ENCODE assay signal across 8 cellular contexts in the genomic region with DNA sequence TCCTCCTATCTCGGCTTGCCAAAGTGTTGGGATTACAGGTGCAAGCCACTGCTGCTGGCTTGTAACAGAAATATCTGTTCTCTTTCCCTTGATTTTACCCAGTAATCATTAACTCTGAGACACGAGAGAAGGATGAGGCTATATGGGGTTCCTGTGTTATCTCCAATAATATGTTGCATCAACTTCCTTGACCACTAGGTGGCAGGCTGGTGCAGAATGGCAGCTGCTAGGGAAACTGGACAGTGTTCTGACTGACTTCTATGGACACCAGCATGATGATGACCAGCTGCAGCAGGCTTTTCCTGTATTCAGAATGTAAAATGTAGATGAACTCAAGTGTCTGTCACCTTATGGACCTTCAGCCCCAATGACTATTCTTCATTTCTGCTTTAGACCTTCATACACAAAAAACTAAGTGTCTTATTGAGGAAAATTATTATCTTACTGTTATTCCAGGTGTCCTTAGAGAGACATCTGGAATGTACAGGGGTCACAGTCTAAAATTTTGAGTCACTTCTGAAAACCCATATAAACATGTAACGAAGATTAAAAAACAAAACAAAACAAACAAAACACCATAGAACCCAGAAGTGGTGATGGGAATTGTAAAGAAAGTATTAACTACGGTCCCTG. TPM values are rescaled to one million over a fixed set of nuclear protein-coding genes. Genes with fewer than 3 reads are reported as not detected.
A peak's percentile ranks its signal among the peaks of the same experiment; 100 is the strongest.
DNase-seq lines count a peak whose midpoint lies in the region; ATAC-seq lines count a peak whose summit lies in the region.

No MANE protein-coding gene starts in this region.

- POLR2A ChIA-PET in activated CD4-positive, alpha-beta memory T cell treated with anti-CD3 and anti-CD28 coated beads for 36 hours (lab: Charles Lee): no interaction called here

- intact Hi-C loops in activated CD4-positive, alpha-beta memory T cell treated with anti-CD3 and anti-CD28 coated beads for 36 hours (cut with micrococcal nuclease): loop anchor here (1.0 to 10.0 kb wide), 3 partner anchors 58 to 1532 kb away; partner anchors contain the start of gene COL12A1

- no peaks in the 10 kb centered on the region for H3K36me3 ChIP-seq in CD4-positive, CD25-positive, alpha-beta regulatory T cell (ENCODE audit: control insufficient read depth, insufficient read depth, low read length)
- no peaks in the 10 kb centered on the region for H3K36me3 ChIP-seq in effector memory CD4-positive, alpha-beta T cell (ENCODE audit: control insufficient read depth, insufficient read depth, low read length)

- peaks cover 29% of the 10 kb centered on the region for H3K27me3 Mint-ChIP-seq in CD4-positive, CD25-positive, alpha-beta regulatory T cell
- H3K27me3 Mint-ChIP-seq in activated CD4-positive, alpha-beta memory T cell treated with anti-CD3 and anti-CD28 coated beads for 36 hours: peaks cover 8% of the 10 kb centered on the region

- no peak overlapping the region for H3K27ac ChIP-seq in CD4-positive, CD25-positive, alpha-beta regulatory T cell (ENCODE audit: insufficient read depth, low read length, poor library complexity, severe bottlenecking)
- H3K27ac ChIP-seq in effector memory CD4-positive, alpha-beta T cell (ENCODE audit: insufficient read depth, low read length, poor library complexity, severe bottlenecking): no peak overlapping the region

- no peaks in the 10 kb centered on the region for H3K4me1 ChIP-seq in CD4-positive, CD25-positive, alpha-beta regulatory T cell (ENCODE audit: control insufficient read depth, insufficient read depth, low read length, poor library complexity, severe bottlenecking)
- H3K4me1 ChIP-seq in effector memory CD4-positive, alpha-beta T cell (ENCODE audit: control insufficient read depth, insufficient read depth, low read length, poor library complexity, severe bottlenecking): no peaks in the 10 kb centered on the region

- no peak overlapping the region for H3K4me3 Mint-ChIP-seq in CD4-positive, CD25-positive, alpha-beta regulatory T cell
- no peak overlapping the region for H3K4me3 Mint-ChIP-seq in activated CD4-positive, alpha-beta memory T cell treated with anti-CD3 and anti-CD28 coated beads for 36 hours

- no peak overlapping the region for H3K27ac Mint-ChIP-seq in CD4-positive, CD25-positive, alpha-beta regulatory T cell
- no peak overlapping the region for H3K27ac Mint-ChIP-seq in activated CD4-positive, alpha-beta memory T cell treated with anti-CD3 and anti-CD28 coated beads for 36 hours

- no peaks in the 10 kb centered on the region for H3K9me3 Mint-ChIP-seq in CD4-positive, CD25-positive, alpha-beta regulatory T cell
- no peaks in the 10 kb centered on the region for H3K9me3 Mint-ChIP-seq in activated CD4-positive, alpha-beta memory T cell treated with anti-CD3 and anti-CD28 coated beads for 36 hours

- no peaks in the 10 kb centered on the region for H3K36me3 Mint-ChIP-seq in CD4-positive, CD25-positive, alpha-beta regulatory T cell
- no peaks in the 10 kb centered on the region for H3K36me3 Mint-ChIP-seq in activated CD4-positive, alpha-beta memory T cell treated with anti-CD3 and anti-CD28 coated beads for 36 hours

- peaks cover 4% of the 10 kb centered on the region for H3K27me3 ChIP-seq in CD4-positive, CD25-positive, alpha-beta regulatory T cell (ENCODE audit: control insufficient read depth, insufficient read depth, low read length)
- no peaks in the 10 kb centered on the region for H3K27me3 ChIP-seq in effector memory CD4-positive, alpha-beta T cell (replicated peaks; ENCODE audit: control insufficient read depth, insufficient read depth, low read length, poor library complexity, severe bottlenecking)

- CTCF ChIA-PET in activated CD4-positive, alpha-beta memory T cell treated with anti-CD3 and anti-CD28 coated beads for 36 hours (lab: Charles Lee): interaction anchor here (0.6 to 7.9 kb wide), 17 partner anchors 9 to 1534 kb away, joined by 3 to 174 read pairs (median 6); partner anchors contain the start of gene SLC17A5

- peaks cover 0 to 5% (median 0%) of the 10 kb centered on the region in 4 donors for H3K4me1 Mint-ChIP-seq in CD4-positive, CD25-positive, alpha-beta regulatory T cell
- H3K4me1 Mint-ChIP-seq in activated CD4-positive, alpha-beta memory T cell treated with anti-CD3 and anti-CD28 coated beads for 36 hours (ENCODE audit: low read depth): peaks cover 2% of the 10 kb centered on the region

- H3K4me3 ChIP-seq in CD4-positive, CD25-positive, alpha-beta regulatory T cell (ENCODE audit: low read depth, low read length): no peak overlapping the region
- H3K4me3 ChIP-seq in effector memory CD4-positive, alpha-beta T cell (ENCODE audit: insufficient read depth, low read depth, low read length, poor library complexity, severe bottlenecking): no peak overlapping the region

- DNase-seq in CD4-positive, CD25-positive, alpha-beta regulatory T cell: peak; percentile 47 to 67 (median 57)
- peak; percentile 38 for DNase-seq in NCI-H748 treated with DMSO at 0.1 percent for 48 hours (lab: John Stamatoyannopoulos, UW)
- peak; percentile 76 for DNase-seq in activated CD4-positive, alpha-beta memory T cell treated with anti-CD3 and anti-CD28 coated beads for 36 hours
- DNase-seq in effector memory CD4-positive, alpha-beta T cell: peak in 2 of 3 donors; percentile 21 to 52
- peak; percentile 84 for DNase-seq in midbrain (lab: John Stamatoyannopoulos, UW)
- peak; percentile 34 to 57 for DNase-seq in stimulated activated CD8-positive, alpha-beta memory T cell treated with anti-CD3 and anti-CD28 coated beads, Interleukin-7, amount 100 ng/mL, for 4 hours (ENCODE audit: low read depth in 2 of 2)

- ATAC-seq in CD4-positive, CD25-positive, alpha-beta regulatory T cell (ENCODE audit: low read depth in 2 of 2): peak; percentile 73 to 78
- ATAC-seq in GM18909 (IDR thresholded peaks at IDR 0.05; ENCODE audit: poor library complexity, unreplicated experiment) (peak; percentile 94), HG03108 (IDR thresholded peaks at IDR 0.05; ENCODE audit: unreplicated experiment) (peak; percentile 90)

- no peaks in the 10 kb centered on the region for H3K9me3 ChIP-seq in CD4-positive, CD25-positive, alpha-beta regulatory T cell (ENCODE audit: control insufficient read depth in 2 of 2, low read length in 2 of 2)
- no peaks in the 10 kb centered on the region for H3K9me3 ChIP-seq in effector memory CD4-positive, alpha-beta T cell (ENCODE audit: control insufficient read depth, low read length)

RNA-seq across cellular contexts. Expression of gene CD109, which starts 20.4 kb away (rescaled TPM):
- total RNA-seq in CD4-positive, CD25-positive, alpha-beta regulatory T cell: 1.3 TPM
- polyA plus RNA-seq in CD4-positive, CD25-positive, alpha-beta regulatory T cell: under 1 TPM; 0.02 to 0.32 (median 0.06) TPM
- total RNA-seq in activated CD4-positive, alpha-beta memory T cell treated with anti-CD3 and anti-CD28 coated beads for 36 hours: 1 to 10 TPM; 7.2 to 9.1 TPM

RNA-seq across cellular contexts. Expression of gene SLC17A5, which starts 21.8 kb away (rescaled TPM):
- 7.4 TPM for total RNA-seq in CD4-positive, CD25-positive, alpha-beta regulatory T cell
- polyA plus RNA-seq in CD4-positive, CD25-positive, alpha-beta regulatory T cell: 1 to 10 TPM; 6.0 to 9.2 (median 7.5) TPM
- 1 to 10 TPM; 5.1 to 5.4 TPM for total RNA-seq in activated CD4-positive, alpha-beta memory T cell treated with anti-CD3 and anti-CD28 coated beads for 36 hours
